ENCODE assay signal across 8 cellular contexts in genomic region chr17:7014995-7015586, GRCh38. TPM values are rescaled to one million over a fixed set of nuclear protein-coding genes. Genes with fewer than 3 reads are reported as not detected.
DNase-seq lines count a peak whose midpoint lies in the region; ATAC-seq and TF ChIP-seq lines count a peak whose summit lies in the region.

No MANE protein-coding gene starts in this region.

- DNase-seq in heart left ventricle = no peak
- DNase-seq in Right ventricle myocardium inferior (ENCODE audit: missing footprints) = no peak
- DNase-seq in WTC11 (ENCODE audit: low spot score) = no peak
- DNase-seq in caudate nucleus (lab: John Stamatoyannopoulos, UW) = peak in 8 of 61 donors; percentile 45 to 86 (median 54)
- DNase-seq in midbrain (lab: John Stamatoyannopoulos, UW) = peak; percentile 49
- peak; percentile 73 to 80 for DNase-seq in stimulated activated CD8-positive, alpha-beta memory T cell treated with anti-CD3 and anti-CD28 coated beads, Interleukin-7, amount 100 ng/mL, for 48 hours (ENCODE audit: extremely low read depth in 1 of 2, low read depth in 1 of 2)
- no peak for DNase-seq in superior temporal gyrus (ENCODE audit: extremely low spot score)

- TF ChIP-seq CTCF in heart left ventricle (IDR thresholded peaks at IDR 0.05) (peak in 3 of 12 donors; percentile 9 to 36 (median 17)), WTC11 (IDR thresholded peaks at IDR 0.05) (no peak)

- peak in 1 of 2 donors; percentile 70 for TF ChIP-seq POLR2A in heart left ventricle (IDR thresholded peaks at IDR 0.05)

- H3K27ac ChIP-seq in heart left ventricle (peak overlapping the region; percentile 89 to 99 (median 97)), caudate nucleus (ENCODE audit: low read depth, low read length) (peak overlapping the region; percentile 100)

- H3K36me3 ChIP-seq in heart left ventricle = peaks cover 0 to 18% (median 6%) of the 10 kb centered on the region in 9 donors

- POLR2A ChIA-PET in WTC11 (lab: Charles Lee) = interaction anchor here (1.1 kb wide), 1 partner anchor 21 kb away, joined by 4 read pairs; the partner anchor contains the start of gene SLC16A13

- no peak for ATAC-seq in heart left ventricle
- no peak for ATAC-seq in Right ventricle myocardium inferior
- ATAC-seq in HG03354 (IDR thresholded peaks at IDR 0.05; ENCODE audit: poor library complexity, severe bottlenecking, unreplicated experiment) = peak; percentile 13
- no peak for ATAC-seq in WTC11

- H3K36me3 Mint-ChIP-seq in WTC11 = peaks cover 9% of the 10 kb centered on the region

- 1 to 5% (median 2%) methylated on average over 11 to 40 of the region's 40 CpGs for WGBS in heart left ventricle, 4 donors

- H3K4me3 ChIP-seq in heart left ventricle = peak overlapping the region; percentile 22 to 99 (median 89)

- H3K9me3 Mint-ChIP-seq in WTC11 = no peaks in the 10 kb centered on the region

- no peaks in the 10 kb centered on the region for H3K27me3 ChIP-seq in heart left ventricle

- H3K9me3 ChIP-seq in heart left ventricle = no peaks in the 10 kb centered on the region

- CTCF ChIA-PET in WTC11 (lab: Charles Lee) = interaction anchor here (0.7 to 1.6 kb wide), 8 partner anchors 8 to 302 kb away, joined by 3 to 7 read pairs (median 5); partner anchors contain the start of genes ALOX12, SLC13A5 and SLC16A13

- H3K27ac Mint-ChIP-seq in WTC11 = peak overlapping the region; percentile 76

- peaks cover 46% of the 10 kb centered on the region for H3K4me1 Mint-ChIP-seq in WTC11

- peaks cover 16 to 82% (median 59%) of the 10 kb centered on the region in 12 donors for H3K4me1 ChIP-seq in heart left ventricle

- H3K27me3 Mint-ChIP-seq in WTC11 (ENCODE audit: low read depth) = peaks cover 3% of the 10 kb centered on the region; the same call in 1 of the 2 replicates

- peak overlapping the region; percentile 84 for H3K4me3 Mint-ChIP-seq in WTC11

- intact Hi-C loops in heart left ventricle (cut with DNase I) = loop anchor here in 2 of 10 donors (5.0 to 10.0 kb wide), 2 partner anchors 260 to 363 kb away; partner anchors contain the start of genes XAF1 (in 2 of the 2), C17orf100 (in 1 of the 2) and MED31 (in 1 of the 2)
- intact Hi-C loops in Right ventricle myocardium inferior (cut with DNase I) = no loop called here

TF ChIP-seq in WTC11, 78 proteins besides CTCF, POLR2A, EP300 and RAD21:
- TF ChIP-seq ZNF416 (CRISPR knock-in tag; IDR thresholded peaks at IDR 0.05) = peak; percentile 25; the same call in 1 of the 2 replicates
- TF ChIP-seq ZNF121 (CRISPR knock-in tag; IDR thresholded peaks at IDR 0.05) = peak; percentile 70
- no peak for TF ChIP-seq ZNF263 (CRISPR knock-in tag; IDR thresholded peaks at IDR 0.05; ENCODE audit: low read depth)
- TF ChIP-seq OVOL2 (CRISPR knock-in tag; IDR thresholded peaks at IDR 0.05; ENCODE audit: borderline replicate concordance) = no peak
- TF ChIP-seq SP1 (CRISPR knock-in tag; conservative IDR thresholded peaks at IDR 0.05) = peak; percentile 17; the same call in 1 of the 2 replicates
- TF ChIP-seq NR1H2 (CRISPR knock-in tag; IDR thresholded peaks at IDR 0.05) = no peak
- TF ChIP-seq, protein P1, sequence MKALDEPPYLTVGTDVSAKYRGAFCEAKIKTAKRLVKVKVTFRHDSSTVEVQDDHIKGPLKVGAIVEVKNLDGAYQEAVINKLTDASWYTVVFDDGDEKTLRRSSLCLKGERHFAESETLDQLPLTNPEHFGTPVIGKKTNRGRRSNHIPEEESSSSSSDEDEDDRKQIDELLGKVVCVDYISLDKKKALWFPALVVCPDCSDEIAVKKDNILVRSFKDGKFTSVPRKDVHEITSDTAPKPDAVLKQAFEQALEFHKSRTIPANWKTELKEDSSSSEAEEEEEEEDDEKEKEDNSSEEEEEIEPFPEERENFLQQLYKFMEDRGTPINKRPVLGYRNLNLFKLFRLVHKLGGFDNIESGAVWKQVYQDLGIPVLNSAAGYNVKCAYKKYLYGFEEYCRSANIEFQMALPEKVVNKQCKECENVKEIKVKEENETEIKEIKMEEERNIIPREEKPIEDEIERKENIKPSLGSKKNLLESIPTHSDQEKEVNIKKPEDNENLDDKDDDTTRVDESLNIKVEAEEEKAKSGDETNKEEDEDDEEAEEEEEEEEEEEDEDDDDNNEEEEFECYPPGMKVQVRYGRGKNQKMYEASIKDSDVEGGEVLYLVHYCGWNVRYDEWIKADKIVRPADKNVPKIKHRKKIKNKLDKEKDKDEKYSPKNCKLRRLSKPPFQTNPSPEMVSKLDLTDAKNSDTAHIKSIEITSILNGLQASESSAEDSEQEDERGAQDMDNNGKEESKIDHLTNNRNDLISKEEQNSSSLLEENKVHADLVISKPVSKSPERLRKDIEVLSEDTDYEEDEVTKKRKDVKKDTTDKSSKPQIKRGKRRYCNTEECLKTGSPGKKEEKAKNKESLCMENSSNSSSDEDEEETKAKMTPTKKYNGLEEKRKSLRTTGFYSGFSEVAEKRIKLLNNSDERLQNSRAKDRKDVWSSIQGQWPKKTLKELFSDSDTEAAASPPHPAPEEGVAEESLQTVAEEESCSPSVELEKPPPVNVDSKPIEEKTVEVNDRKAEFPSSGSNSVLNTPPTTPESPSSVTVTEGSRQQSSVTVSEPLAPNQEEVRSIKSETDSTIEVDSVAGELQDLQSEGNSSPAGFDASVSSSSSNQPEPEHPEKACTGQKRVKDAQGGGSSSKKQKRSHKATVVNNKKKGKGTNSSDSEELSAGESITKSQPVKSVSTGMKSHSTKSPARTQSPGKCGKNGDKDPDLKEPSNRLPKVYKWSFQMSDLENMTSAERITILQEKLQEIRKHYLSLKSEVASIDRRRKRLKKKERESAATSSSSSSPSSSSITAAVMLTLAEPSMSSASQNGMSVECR (CRISPR knock-in tag; IDR thresholded peaks at IDR 0.05; ENCODE audit: borderline replicate concordance) = peak; percentile 12; the same call in 1 of the 2 replicates
- no peak for TF ChIP-seq TEAD1 (CRISPR knock-in tag; IDR thresholded peaks at IDR 0.05)
- TF ChIP-seq, protein P2, sequence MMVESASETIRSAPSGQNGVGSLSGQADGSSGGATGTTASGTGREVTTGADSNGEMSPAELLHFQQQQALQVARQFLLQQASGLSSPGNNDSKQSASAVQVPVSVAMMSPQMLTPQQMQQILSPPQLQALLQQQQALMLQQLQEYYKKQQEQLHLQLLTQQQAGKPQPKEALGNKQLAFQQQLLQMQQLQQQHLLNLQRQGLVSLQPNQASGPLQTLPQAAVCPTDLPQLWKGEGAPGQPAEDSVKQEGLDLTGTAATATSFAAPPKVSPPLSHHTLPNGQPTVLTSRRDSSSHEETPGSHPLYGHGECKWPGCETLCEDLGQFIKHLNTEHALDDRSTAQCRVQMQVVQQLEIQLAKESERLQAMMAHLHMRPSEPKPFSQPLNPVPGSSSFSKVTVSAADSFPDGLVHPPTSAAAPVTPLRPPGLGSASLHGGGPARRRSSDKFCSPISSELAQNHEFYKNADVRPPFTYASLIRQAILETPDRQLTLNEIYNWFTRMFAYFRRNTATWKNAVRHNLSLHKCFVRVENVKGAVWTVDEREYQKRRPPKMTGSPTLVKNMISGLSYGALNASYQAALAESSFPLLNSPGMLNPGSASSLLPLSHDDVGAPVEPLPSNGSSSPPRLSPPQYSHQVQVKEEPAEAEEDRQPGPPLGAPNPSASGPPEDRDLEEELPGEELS (CRISPR knock-in tag; IDR thresholded peaks at IDR 0.05) = 0 out of 2 replicates have a peak, but pooled peaks have one; percentile 7

RNA-seq across cellular contexts. Expression of gene RNASEK, which starts 2.7 kb away (rescaled TPM):
- total RNA-seq in heart left ventricle (100 to 1,000 TPM; 149 to 255 (median 171) TPM), Right ventricle myocardium inferior (177 TPM), WTC11 (2021) (162 to 173 TPM (median 170 TPM) in 3 replicates)
- polyA plus RNA-seq in heart left ventricle = 100 to 1,000 TPM; 290 to 387 TPM

RNA-seq across cellular contexts. Expression of gene BCL6B, which starts 7.8 kb away (rescaled TPM):
- 10 to 100 TPM in 6 of 9 donors, 1 to 10 TPM in 3; 9.0 to 32.8 (median 14.9) TPM for total RNA-seq in heart left ventricle
- 10 to 100 TPM in 1 of 2 donors, 1 to 10 TPM in 1; 5.9 to 10.3 TPM for polyA plus RNA-seq in heart left ventricle
- 14.0 TPM for total RNA-seq in Right ventricle myocardium inferior
- 11.4 to 13.5 TPM (median 12.3 TPM) in 3 replicates for total RNA-seq in WTC11 (2021)

RNA-seq across cellular contexts. Expression of gene ALOX12, which starts 19.2 kb away (rescaled TPM):
- total RNA-seq in heart left ventricle (under 1 TPM in 1 of 9 donors, not detected in 8; 0.44 TPM), Right ventricle myocardium inferior (0.11 TPM), WTC11 (2021) (1.6 to 1.9 TPM (median 1.9 TPM) in 3 replicates)
- not detected for polyA plus RNA-seq in heart left ventricle

RNA-seq across cellular contexts. Expression of gene SLC16A13, which starts 20.7 kb away (rescaled TPM):
- 1 to 10 TPM in 8 of 9 donors, under 1 TPM in 1; 0.83 to 2.1 (median 1.1) TPM for total RNA-seq in heart left ventricle
- polyA plus RNA-seq in heart left ventricle = under 1 TPM; 0.87 to 0.95 TPM
- 1.8 TPM for total RNA-seq in Right ventricle myocardium inferior
- 5.2 to 7.1 TPM (median 6.9 TPM) in 3 replicates for total RNA-seq in WTC11 (2021)

RNA-seq across cellular contexts. Expression of gene SLC16A11, which starts 28.8 kb away (rescaled TPM):
- under 1 TPM in 8 of 9 donors, not detected in 1; 0.19 to 1.00 (median 0.79) TPM for total RNA-seq in heart left ventricle
- 1 to 10 TPM in 1 of 2 donors, under 1 TPM in 1; 0.68 to 1.4 TPM for polyA plus RNA-seq in heart left ventricle
- 0.78 TPM for total RNA-seq in Right ventricle myocardium inferior
- total RNA-seq in WTC11 (2021) = 0.48 to 0.62 TPM (median 0.53 TPM) in 3 replicates

Comparison
In these comparisons a context has a peak if more than half of its experiments do, and no peak if none do; other contexts are left out.
1. DNase-seq: peak in midbrain (single experiment) and stimulated activated CD8-positive, alpha-beta memory T cell treated with anti-CD3 and anti-CD28 coated beads, Interleukin-7, amount 100 ng/mL, for 48 hours (2 of 2); none in heart left ventricle (0 of 5), Right ventricle myocardium inferior (single experiment), WTC11 (single experiment) and superior temporal gyrus (single experiment).